Comparison of ENCODE assay signal across 1 cellular context in the genomic region with DNA sequence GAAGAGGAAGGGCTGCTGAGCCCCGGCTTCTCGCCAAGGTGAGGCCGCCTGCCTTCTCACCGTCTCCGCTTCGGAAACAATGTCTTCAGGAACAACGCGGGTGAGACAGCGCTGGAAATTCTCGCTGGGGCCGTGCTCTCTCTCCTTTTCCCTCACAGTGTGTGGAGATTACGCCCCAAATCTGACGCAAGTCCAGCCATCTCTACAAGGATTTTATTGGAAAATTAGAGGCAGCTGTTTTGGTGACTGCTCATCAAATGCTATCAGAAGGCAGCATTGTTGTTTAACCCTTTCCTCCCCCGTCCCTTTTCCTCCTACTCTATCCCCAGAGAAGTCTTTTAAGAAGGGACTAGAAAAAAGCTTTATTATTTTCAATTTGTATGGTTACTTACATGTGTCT.
TF ChIP-seq lines count a peak whose summit lies in the region.

No MANE protein-coding gene starts in this region.

TF ChIP-seq in SK-N-SH, 30 proteins besides CTCF, POLR2A, EP300 and RAD21 (continued from another document):
- TF ChIP-seq USF2 (IDR thresholded peaks at IDR 0.05; ENCODE audit: borderline replicate concordance, low read depth, low read length) (no peak), ELF1 (IDR thresholded peaks at IDR 0.05) (no peak), ZBTB33 (IDR thresholded peaks at IDR 0.05; ENCODE audit: borderline replicate concordance, low read depth) (no peak), MAX (IDR thresholded peaks at IDR 0.05; ENCODE audit: low read depth) (no peak), SIN3A (IDR thresholded peaks at IDR 0.05; ENCODE audit: borderline replicate concordance, low read depth, low read length) (no peak), FOXM1 (IDR thresholded peaks at IDR 0.05; ENCODE audit: low read depth) (no peak), FOXJ3 (CRISPR knock-in tag; IDR thresholded peaks at IDR 0.05) (no peak), MXI1 (IDR thresholded peaks at IDR 0.05; ENCODE audit: low read depth, low read length) (peak; percentile 59; the same call in 1 of the 2 replicates)
